13 cellular contexts compared by ENCODE assay signal in the genomic region with DNA sequence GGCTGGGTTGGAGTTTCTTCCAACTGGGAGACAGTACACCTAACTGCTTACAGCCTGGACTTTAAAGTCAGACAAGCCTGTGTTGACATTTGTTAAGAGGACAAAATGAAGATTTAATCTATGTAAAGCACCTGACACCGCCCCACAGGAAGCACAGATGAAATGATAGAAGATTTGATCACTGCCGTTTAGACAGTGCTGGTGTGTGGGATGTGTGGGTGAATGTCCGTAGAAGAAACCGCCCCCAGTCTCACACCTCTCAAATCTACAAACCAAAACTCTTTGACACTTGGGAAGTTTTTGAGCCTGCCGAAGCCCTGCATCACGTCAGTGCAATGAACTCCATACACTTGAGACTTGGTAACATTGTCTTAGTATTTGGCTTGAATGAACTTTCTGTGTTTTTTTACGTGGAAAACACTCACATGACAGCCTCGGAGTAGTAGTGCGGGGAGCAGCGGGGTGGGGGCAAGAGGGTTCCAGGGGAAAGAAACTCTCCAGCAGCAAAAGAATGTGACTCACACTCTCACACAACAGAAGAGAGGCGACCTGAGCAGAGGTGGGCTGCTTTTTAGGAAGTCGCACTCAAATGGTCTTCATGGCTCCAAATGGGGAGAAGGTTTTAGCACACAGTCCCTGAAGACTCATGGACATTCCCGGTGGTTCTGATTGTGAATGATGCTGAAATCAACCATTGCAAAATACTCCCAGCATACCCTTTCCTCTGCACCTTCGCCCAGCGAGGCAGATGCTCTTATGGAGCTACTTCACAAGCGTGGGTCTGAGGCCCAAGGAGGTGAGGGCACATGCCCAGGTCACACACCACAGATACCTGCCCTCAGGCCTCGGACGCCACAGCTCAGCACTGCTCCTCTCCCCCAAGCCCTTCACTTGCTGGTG.
DNase-seq lines count a peak whose midpoint lies in the region; ATAC-seq, FAIRE-seq and TF ChIP-seq lines count a peak whose summit lies in the region.
"Had no signal": no experiment of that assay in that cellular context is flagged by ENCODE, and none has a peak within 500 bp of the region (broad histone marks: within the 10 kb centered on the region; RNA-seq: fewer than 3 reads in every experiment).

No MANE protein-coding gene starts in this region.

- intact Hi-C loops in GM12878 (cut with micrococcal nuclease; ENCODE audit: unreplicated experiment) = no loop called here
- intact Hi-C loops in posterior vena cava (cut with DNase I) = no loop called here

- H3K79me2 ChIP-seq in GM12878 (ENCODE audit: control insufficient read depth, insufficient read depth, low read length) (no peaks in the 10 kb centered on the region), smooth muscle cell (ENCODE audit: low read depth) (no peaks in the 10 kb centered on the region)

- no peaks in the 10 kb centered on the region for H3K9me3 ChIP-seq in GM12878 (replicated peaks; ENCODE audit: control insufficient read depth, insufficient read depth, low read length)
- H3K9me3 ChIP-seq in smooth muscle cell (replicated peaks; ENCODE audit: low read depth) = no peaks in the 10 kb centered on the region
- H3K9me3 ChIP-seq: body of pancreas, right lobe of liver had no signal

- DNase-seq in GM13977 (ENCODE audit: low spot score) (peak; percentile 17), GM12878 (ENCODE audit: low read depth, low spot score) (no peak), posterior vena cava (ENCODE audit: low spot score) (peak; percentile 66), smooth muscle cell (lab: John Stamatoyannopoulos, UW; ENCODE audit: unreplicated experiment) (no peak), SK-N-DZ (ENCODE audit: low spot score) (no peak), NCI-H1048 (lab: John Stamatoyannopoulos, UW) (no peak), GM12892 (ENCODE audit: insufficient read length) (no peak)
- peak; percentile 64 for DNase-seq in Jurkat, Clone E6-1 (ENCODE audit: low read depth, low spot score)
- DNase-seq: body of pancreas, naive B cell, NCI-H1105, OCI-M1, right lobe of liver had no signal

- BruUV-seq in GM12878 (replicated peaks; lab: Mats Ljungman, UMichigan) = no TSS peak

- H3K4me3 ChIP-seq in Jurkat, Clone E6-1 (ENCODE audit: low read length) = no peak overlapping the region
- H3K4me3 ChIP-seq in GM12878 (no peak overlapping the region), smooth muscle cell (no peak overlapping the region)
- H3K4me3 ChIP-seq: body of pancreas, right lobe of liver had no signal

- H3K27ac ChIP-seq in GM12878 (ENCODE audit: control insufficient read depth, insufficient read depth) = peak overlapping the region; percentile 23
- no peak overlapping the region for H3K27ac ChIP-seq in smooth muscle cell (ENCODE audit: low read depth)
- H3K27ac ChIP-seq: body of pancreas, right lobe of liver had no signal

- CTCF ChIA-PET in GM12878 (lab: Yijun Ruan, JAX) = no interaction called here

- in situ Hi-C loops in GM13977 (cut with MboI; ENCODE audit: low pct_unique_long_range_greater_than_20kb, low sequenced_read_pairs, unreplicated experiment) = no loop called here
- in situ Hi-C loops in GM12878 (cut with MboI) = no loop called here

- no peak for ATAC-seq in GM12878
- ATAC-seq: body of pancreas, right lobe of liver had no signal

- no peak for TF ChIP-seq POLR2A in GM12878 (IDR thresholded peaks at IDR 0.05; ENCODE audit: low read depth, low read length)
- TF ChIP-seq POLR2A in GM12892 (IDR thresholded peaks at IDR 0.05; ENCODE audit: low read depth, low read length) = no peak

- TF ChIP-seq EP300 in GM12878 (IDR thresholded peaks at IDR 0.05; ENCODE audit: borderline replicate concordance in 1 of 2, control insufficient read depth in 1 of 2, low read depth in 2 of 2, low read length in 2 of 2) = no peak

- H3K27me3 ChIP-seq in GM12878 (replicated peaks in 1 of 2; ENCODE audit: control insufficient read depth in 2 of 2, insufficient read depth in 2 of 2, low read length in 1 of 2) (no peaks in the 10 kb centered on the region), smooth muscle cell (ENCODE audit: low read depth) (no peaks in the 10 kb centered on the region)
- H3K27me3 ChIP-seq: body of pancreas, right lobe of liver had no signal

- TF ChIP-seq RAD21 in GM12878 (IDR thresholded peaks at IDR 0.05; ENCODE audit: insufficient read depth, low read depth, low read length) = no peak

- TF ChIP-seq CTCF in GM13977 (IDR thresholded peaks at IDR 0.05; ENCODE audit: extremely low read depth, insufficient read depth, missing control alignments) (no peak), GM12878 (IDR thresholded peaks at IDR 0.05 in 2 of 3, conservative IDR thresholded peaks at IDR 0.05 in 1 of 3; ENCODE audit: control insufficient read depth in 2 of 3, extremely low read depth in 1 of 3, insufficient read depth in 1 of 3, low read depth in 3 of 3, low read length in 3 of 3) (no peak), smooth muscle cell (IDR thresholded peaks at IDR 0.05; ENCODE audit: borderline replicate concordance, insufficient read depth, poor library complexity, severe bottlenecking) (no peak)

- FAIRE-seq in GM12878 (lab: Jason Lieb, UNC) (no peak), GM12892 (lab: Jason Lieb, UNC) (no peak)

- POLR2A ChIA-PET in GM12878 (lab: Charles Lee) = no interaction called here

- H3K9ac ChIP-seq in GM12878 (ENCODE audit: control insufficient read depth, insufficient read depth, low read length) (no peak overlapping the region), smooth muscle cell (ENCODE audit: low read depth) (no peak overlapping the region)

- no peaks in the 10 kb centered on the region for H4K20me1 ChIP-seq in GM12878 (ENCODE audit: control insufficient read depth, insufficient read depth)
- no peaks in the 10 kb centered on the region for H4K20me1 ChIP-seq in smooth muscle cell (ENCODE audit: low read depth)

- no peaks in the 10 kb centered on the region for H3F3A ChIP-seq in smooth muscle cell (ENCODE audit: low read depth)

- H3K4me2 ChIP-seq in GM12878 (ENCODE audit: control insufficient read depth, insufficient read depth) (no peak overlapping the region), smooth muscle cell (no peak overlapping the region)

- SMC1A ChIA-PET in GM12878 (lab: Charles Lee; ENCODE audit: uncharacterized antibody, unreplicated experiment) = no interaction called here

- no peak overlapping the region for H2AFZ ChIP-seq in GM12878 (ENCODE audit: control insufficient read depth, low read depth, low read length)
- H2AFZ ChIP-seq in smooth muscle cell (ENCODE audit: low read depth) = no peak overlapping the region

- RAD21 ChIA-PET in GM12878 (lab: Charles Lee; ENCODE audit: unreplicated experiment) = no interaction called here

- WGBS in GM12878 (ENCODE audit: insufficient coverage, insufficient replicate concordance, low lambda C conversion rate, missing lambda C conversion rate) = 59% methylated on average over 15 of the region's 18 CpGs
- 83% methylated on average over 18 of the region's 18 CpGs for WGBS in smooth muscle cell (ENCODE audit: low lambda C conversion rate)

- no peaks in the 10 kb centered on the region for H3K36me3 ChIP-seq in GM12878 (ENCODE audit: control insufficient read depth in 2 of 2, insufficient read depth in 2 of 2, low read length in 1 of 2)
- H3K36me3 ChIP-seq in smooth muscle cell (ENCODE audit: low read depth) = no peaks in the 10 kb centered on the region
- H3K36me3 ChIP-seq: right lobe of liver had no signal

- peaks cover 35% of the 10 kb centered on the region for H3K4me1 ChIP-seq in GM12878 (ENCODE audit: control insufficient read depth, insufficient read depth, low read length)
- H3K4me1 ChIP-seq in smooth muscle cell (ENCODE audit: low read depth) = no peaks in the 10 kb centered on the region
- H3K4me1 ChIP-seq: body of pancreas, right lobe of liver had no signal

TF ChIP-seq in GM12878, 131 proteins besides CTCF, POLR2A, EP300 and RAD21:
- TF ChIP-seq CHD4 (IDR thresholded peaks at IDR 0.05) (no peak), RB1 (IDR thresholded peaks at IDR 0.05; ENCODE audit: borderline replicate concordance) (no peak), EGR1 (IDR thresholded peaks at IDR 0.05; ENCODE audit: borderline replicate concordance in 1 of 2, low read depth in 2 of 2, low read length in 2 of 2) (0 out of 3 replicates have a peak, but pooled peaks of 1 of the 2 experiments have one; percentile 29)

Comparison
In these comparisons a context has a peak if more than half of its experiments do, and no peak if none do; other contexts are left out.
1. DNase-seq: peak in GM13977 (single experiment), Jurkat, Clone E6-1 (single experiment) and posterior vena cava (single experiment); none in GM12878 (single experiment), smooth muscle cell (single experiment), SK-N-DZ (single experiment), NCI-H1048 (single experiment) and GM12892 (single experiment).